18 cellular contexts compared by ENCODE assay signal in genomic region chr5:133749331-133749985, GRCh38.
"Had no signal": no experiment of that assay in that cellular context is flagged by ENCODE, and none has a peak within 500 bp of the region (broad histone marks: within the 10 kb centered on the region; RNA-seq: fewer than 3 reads in every experiment).

No MANE protein-coding gene starts in this region.

- H3K36me3 Mint-ChIP-seq: activated naive CD8-positive, alpha-beta T cell; T-cell had no signal

- H3K27me3 Mint-ChIP-seq: activated naive CD8-positive, alpha-beta T cell had no signal

- H3K36me3 ChIP-seq: gastroesophageal sphincter, heart right ventricle, lower lobe of right lung, prostate gland, thoracic aorta had no signal

- H3K4me3 ChIP-seq: gastroesophageal sphincter, heart right ventricle, lower lobe of right lung, prostate gland, skin epidermis, thoracic aorta had no signal

- H3K27me3 ChIP-seq: gastroesophageal sphincter, heart right ventricle had no signal

- H3K27ac ChIP-seq: gastroesophageal sphincter, heart right ventricle, lower lobe of right lung, prostate gland, skin epidermis, thoracic aorta had no signal

- H3K27ac Mint-ChIP-seq: activated naive CD8-positive, alpha-beta T cell; activated T-helper 2 cell treated with anti-CD3 and anti-CD28 coated beads, Interferon-gamma antibody, Interleukin-2, Interleukin-4, amounts not matched to agents 10 μg/mL and 5 μg/mL and 100 μg/mL, durations not matched to agents 14 hours and 24 hours and 36 hours; T-cell had no signal

- H3K9me3 ChIP-seq: gastroesophageal sphincter, lower lobe of right lung, prostate gland, SK-N-SH, thoracic aorta had no signal

- H3K4me1 Mint-ChIP-seq: nephron progenitor cell, T-cell had no signal

- H3K4me1 ChIP-seq: gastroesophageal sphincter, lower lobe of right lung, prostate gland had no signal

- H3K9me3 Mint-ChIP-seq: activated T-helper 2 cell treated with anti-CD3 and anti-CD28 coated beads, Interferon-gamma antibody, Interleukin-2, Interleukin-4, amounts not matched to agents 10 μg/mL and 5 μg/mL and 100 μg/mL, durations not matched to agents 14 hours and 24 hours and 36 hours; nephron progenitor cell; T-cell had no signal

- DNase-seq: erythroblast; heart right ventricle; left colon; lower lobe of right lung; nephron progenitor cell; right cardiac atrium; SK-N-SH; stimulated activated CD4-positive, alpha-beta T cell treated with anti-CD3 and anti-CD28 coated beads, Interleukin-15, amount 100 ng/mL, for 24 hours; stimulated activated CD4-positive, alpha-beta T cell treated with anti-CD3 and anti-CD28 coated beads, Interleukin-4, amount 100 ng/mL, for 4 hours; stimulated activated CD8-positive, alpha-beta memory T cell treated with anti-CD3 and anti-CD28 coated beads, Interleukin-4, amount 100 ng/mL, for 48 hours; T-cell; T-helper 9 cell had no signal

- H3K4me3 Mint-ChIP-seq: activated naive CD8-positive, alpha-beta T cell; nephron progenitor cell; T-cell had no signal
